In genomic region chr2:220664272-220665107, GRCh38 we compare ENCODE assay signal across 25 cellular contexts.
DNase-seq lines count a peak whose midpoint lies in the region; ATAC-seq, FAIRE-seq and TF ChIP-seq lines count a peak whose summit lies in the region.
"Had no signal": no experiment of that assay in that cellular context is flagged by ENCODE, and none has a peak within 500 bp of the region (broad histone marks: within the 10 kb centered on the region; RNA-seq: fewer than 3 reads in every experiment).

No MANE protein-coding gene starts in this region.

- H3K9me3 Mint-ChIP-seq in activated naive CD4-positive, alpha-beta T cell treated with anti-CD3 and anti-CD28 coated beads, Interleukin-2, amount 10 ng/mL, durations not matched to agents 7 days and 5 days, result no peaks in the 10 kb centered on the region
- H3K9me3 Mint-ChIP-seq: activated CD4-positive, alpha-beta memory T cell treated with anti-CD3 and anti-CD28 coated beads, Interleukin-2, amount 10 ng/mL, durations not matched to agents 7 days and 5 days; activated T-cell treated with anti-CD3 and anti-CD28 coated beads, Interleukin-2, amount 50 U/mL, for 24 hours; T-helper 1 cell treated with Interleukin-12 subunit alpha and Interleukin-12 subunit beta and Interleukin-4 antibody, amounts not matched to agents 30 μg/mL and 1 μg/mL, for 36 hours had no signal

- no peaks in the 10 kb centered on the region for H3K27me3 Mint-ChIP-seq in activated naive CD4-positive, alpha-beta T cell treated with anti-CD3 and anti-CD28 coated beads, Interleukin-2, amount 10 ng/mL, durations not matched to agents 7 days and 5 days
- H3K27me3 Mint-ChIP-seq: activated CD4-positive, alpha-beta memory T cell treated with anti-CD3 and anti-CD28 coated beads, Interleukin-2, amount 10 ng/mL, durations not matched to agents 7 days and 5 days; CD4-positive, alpha-beta memory T cell had no signal

- intact Hi-C loops in A673 (cut with micrococcal nuclease; ENCODE audit: unreplicated experiment), result loop anchor here (5.0 kb wide), 1 partner anchor 327 kb away; no protein-coding TSS in a partner anchor
- intact Hi-C loops in left ventricle myocardium superior (cut with micrococcal nuclease), result no loop called here
- intact Hi-C loops in HepG2 (cut with micrococcal nuclease; ENCODE audit: unreplicated experiment), result no loop called here

- H3K9me3 ChIP-seq in A673 (ENCODE audit: low read depth, low read length, poor library complexity, severe bottlenecking) (no peaks in the 10 kb centered on the region), HepG2 (ENCODE audit: low read length) (peaks cover 12% of the 10 kb centered on the region; the same call in 1 of the 2 replicates)
- H3K9me3 ChIP-seq: spleen, uterus had no signal

- in situ Hi-C loops in HepG2 (cut with HindIII; ENCODE audit: extremely low pct_ligation_motif_present, low pct_unique_long_range_greater_than_20kb), result no loop called here

- no peak overlapping the region for H3K27ac Mint-ChIP-seq in activated naive CD4-positive, alpha-beta T cell treated with anti-CD3 and anti-CD28 coated beads, Interleukin-2, amount 10 ng/mL, durations not matched to agents 7 days and 5 days
- H3K27ac Mint-ChIP-seq: activated CD4-positive, alpha-beta memory T cell treated with anti-CD3 and anti-CD28 coated beads, Interleukin-2, amount 10 ng/mL, durations not matched to agents 7 days and 5 days; activated T-cell treated with anti-CD3 and anti-CD28 coated beads, Interleukin-2, amount 50 U/mL, for 24 hours; endodermal cell; T-helper 1 cell treated with Interleukin-12 subunit alpha and Interleukin-12 subunit beta and Interleukin-4 antibody, amounts not matched to agents 30 μg/mL and 1 μg/mL, for 36 hours had no signal

- no peak for TF ChIP-seq EP300 in HepG2 (IDR thresholded peaks at IDR 0.05; ENCODE audit: low read depth in 2 of 2, low read length in 2 of 2)
- no peak for TF ChIP-seq EP300 in HepG2 (CRISPR knock-in tag; IDR thresholded peaks at IDR 0.05; ENCODE audit: borderline replicate concordance)

- no peaks in the 10 kb centered on the region for H3K4me1 Mint-ChIP-seq in activated naive CD4-positive, alpha-beta T cell treated with anti-CD3 and anti-CD28 coated beads, Interleukin-2, amount 10 ng/mL, durations not matched to agents 7 days and 5 days
- H3K4me1 Mint-ChIP-seq: activated CD4-positive, alpha-beta memory T cell treated with anti-CD3 and anti-CD28 coated beads, Interleukin-2, amount 10 ng/mL, durations not matched to agents 7 days and 5 days; CD4-positive, alpha-beta memory T cell had no signal

- H3K4me2 ChIP-seq in HepG2 (ENCODE audit: low read depth, low read length), result no peak overlapping the region

- H3K27ac ChIP-seq in A673 (ENCODE audit: low read depth, low read length, poor library complexity, severe bottlenecking) (no peak overlapping the region), HepG2 (ENCODE audit: extremely low read length, insufficient read depth, low read length) (no peak overlapping the region)
- H3K27ac ChIP-seq: foreskin keratinocyte, spleen, uterus, WERI-Rb-1 had no signal

- H3K27me3 ChIP-seq in A673 (replicated peaks; ENCODE audit: insufficient read depth, low read depth, low read length, poor library complexity) (no peaks in the 10 kb centered on the region), HepG2 (ENCODE audit: control insufficient read depth in 1 of 2, insufficient read depth in 2 of 2, low read length in 2 of 2) (no peaks in the 10 kb centered on the region)
- H3K27me3 ChIP-seq: foreskin keratinocyte, spleen, uterus had no signal

- H3K79me2 ChIP-seq in HepG2 (ENCODE audit: insufficient read depth, low read length), result no peaks in the 10 kb centered on the region

- no peak overlapping the region for H3K4me3 ChIP-seq in A673 (ENCODE audit: low read depth, low read length, poor library complexity, severe bottlenecking)
- H3K4me3 ChIP-seq in HepG2 (replicated peaks in 1 of 3; ENCODE audit: insufficient read depth in 1 of 3, low read depth in 2 of 3, low read length in 3 of 3), result no peak overlapping the region
- H3K4me3 ChIP-seq: spleen, uterus had no signal

- H3K36me3 ChIP-seq in A673 (ENCODE audit: insufficient read depth, low read length, poor library complexity, severe bottlenecking) (no peaks in the 10 kb centered on the region), HepG2 (replicated peaks in 1 of 2; ENCODE audit: control insufficient read depth in 1 of 2, insufficient read depth in 2 of 2, low read length in 2 of 2) (no peaks in the 10 kb centered on the region)
- H3K36me3 ChIP-seq: spleen, uterus, WERI-Rb-1 had no signal

- 4% methylated on average over 8 of the region's 8 CpGs for WGBS in HepG2 (ENCODE audit: low lambda C conversion rate)

- POLR2A ChIA-PET in A673 (lab: Charles Lee; ENCODE audit: low non-redundant PET), result no interaction called here
- POLR2A ChIA-PET in HepG2 (lab: Yijun Ruan, JAX), result no interaction called here

- TF ChIP-seq CTCF in A673 (conservative IDR thresholded peaks at IDR 0.05; ENCODE audit: low read depth, low read length) (no peak), HepG2 (CRISPR knock-in tag; IDR thresholded peaks at IDR 0.05) (no peak)

- TF ChIP-seq POLR2A in HepG2 (IDR thresholded peaks at IDR 0.05; ENCODE audit: insufficient read depth in 1 of 2, low read depth in 2 of 2, low read length in 2 of 2), result no peak

- no peaks in the 10 kb centered on the region for H4K20me1 ChIP-seq in HepG2 (ENCODE audit: insufficient read depth, low read length)

- H3K9ac ChIP-seq in HepG2 (ENCODE audit: insufficient read depth, low read depth, low read length), result no peak overlapping the region

- H3K4me1 ChIP-seq in A673 (ENCODE audit: insufficient read depth, low read length, poor library complexity, severe bottlenecking) (peaks cover 10% of the 10 kb centered on the region), HepG2 (ENCODE audit: insufficient read depth, low read length) (no peaks in the 10 kb centered on the region)
- H3K4me1 ChIP-seq: foreskin keratinocyte, spleen, uterus had no signal

- H2AFZ ChIP-seq in HepG2 (ENCODE audit: low read length), result no peak overlapping the region

- DNase-seq in A673 (ENCODE audit: low spot score) (peak; percentile 56), GM04503 (ENCODE audit: low read depth) (peak; percentile 21), dedifferentiated amniotic fluid mesenchymal stem cell (ENCODE audit: extremely low spot score) (peak; percentile 15), left ventricle myocardium superior (no peak), HepG2 (ENCODE audit: low spot score) (no peak)
- DNase-seq in stimulated activated CD4-positive, alpha-beta T cell treated with anti-CD3 and anti-CD28 coated beads, Interleukin-2, amount 100 ng/mL, for 24 hours, result no peak
- no peak for DNase-seq in activated naive CD4-positive, alpha-beta T cell treated with anti-CD3 and anti-CD28 coated beads, Interleukin-2, amount 10 ng/mL, durations not matched to agents 7 days and 5 days
- DNase-seq: ACHN; activated CD4-positive, alpha-beta memory T cell treated with anti-CD3 and anti-CD28 coated beads, Interleukin-2, amount 10 ng/mL, durations not matched to agents 7 days and 5 days; activated naive CD4-positive, alpha-beta T cell treated with Interleukin-2 at 50 U/mL for 16 hours; activated T-cell treated with anti-CD3 and anti-CD28 coated beads, Interleukin-2, amount 50 U/mL, for 24 hours; CD4-positive, alpha-beta memory T cell; endodermal cell; foreskin keratinocyte; KBM-7; MV-4-11; NCI-H526; spleen; stimulated activated CD8-positive, alpha-beta memory T cell treated with anti-CD3 and anti-CD28 coated beads, Interleukin-4, amount 100 ng/mL, for 48 hours; substantia nigra; uterus; WERI-Rb-1 had no signal

- BruUV-seq in A673 (replicated peaks; lab: Mats Ljungman, UMichigan), result no TSS peak
- BruUV-seq in HepG2 (replicated peaks; lab: Mats Ljungman, UMichigan), result no TSS peak

- FAIRE-seq in HepG2 (lab: Jason Lieb, UNC), result no peak
- FAIRE-seq: astrocyte had no signal

- TF ChIP-seq RAD21 in HepG2 (CRISPR knock-in tag; IDR thresholded peaks at IDR 0.05), result no peak

- no peaks in the 10 kb centered on the region for H3K36me3 Mint-ChIP-seq in activated naive CD4-positive, alpha-beta T cell treated with anti-CD3 and anti-CD28 coated beads, Interleukin-2, amount 10 ng/mL, durations not matched to agents 7 days and 5 days
- H3K36me3 Mint-ChIP-seq: CD4-positive, alpha-beta memory T cell had no signal

- CTCF ChIA-PET in A673 (lab: Charles Lee), result no interaction called here
- CTCF ChIA-PET in HepG2 (lab: Yijun Ruan, JAX; ENCODE audit: low intra/inter-chr PET ratio, low total read pairs), result no interaction called here
- CTCF ChIA-PET in activated naive CD4-positive, alpha-beta T cell treated with anti-CD3 and anti-CD28 coated beads, Interleukin-2, amount 10 ng/mL, durations not matched to agents 7 days and 5 days (lab: Charles Lee), result no interaction called here

- no peak overlapping the region for H3K4me3 Mint-ChIP-seq in activated naive CD4-positive, alpha-beta T cell treated with anti-CD3 and anti-CD28 coated beads, Interleukin-2, amount 10 ng/mL, durations not matched to agents 7 days and 5 days
- H3K4me3 Mint-ChIP-seq: activated CD4-positive, alpha-beta memory T cell treated with anti-CD3 and anti-CD28 coated beads, Interleukin-2, amount 10 ng/mL, durations not matched to agents 7 days and 5 days; activated T-cell treated with anti-CD3 and anti-CD28 coated beads, Interleukin-2, amount 50 U/mL, for 24 hours; CD4-positive, alpha-beta memory T cell; endodermal cell; T-helper 1 cell treated with Interleukin-12 subunit alpha and Interleukin-12 subunit beta and Interleukin-4 antibody, amounts not matched to agents 30 μg/mL and 1 μg/mL, for 36 hours had no signal

- ATAC-seq in left ventricle myocardium superior (peak; percentile 95), GM18498 (IDR thresholded peaks at IDR 0.05; ENCODE audit: unreplicated experiment) (no peak), HepG2 (no peak)
- ATAC-seq: foreskin keratinocyte had no signal

TF ChIP-seq in HepG2, 621 proteins besides CTCF, POLR2A, EP300 and RAD21:
- TF ChIP-seq REXO4 (CRISPR knock-in tag; IDR thresholded peaks at IDR 0.05; ENCODE audit: borderline replicate concordance), result no peak
- no peak for TF ChIP-seq ZNF644 (CRISPR knock-in tag; IDR thresholded peaks at IDR 0.05; ENCODE audit: low read depth)
- TF ChIP-seq MAZ (IDR thresholded peaks at IDR 0.05; ENCODE audit: borderline replicate concordance, low read depth, low read length), result no peak
- TF ChIP-seq MAZ (CRISPR knock-in tag; IDR thresholded peaks at IDR 0.05; ENCODE audit: low read depth), result no peak
- TF ChIP-seq SMAD3 (CRISPR knock-in tag; IDR thresholded peaks at IDR 0.05), result no peak

Comparison
In these comparisons a context has a peak if more than half of its experiments do, and no peak if none do; other contexts are left out.
1. DNase-seq: peak in A673 (single experiment), GM04503 (single experiment) and dedifferentiated amniotic fluid mesenchymal stem cell (single experiment); none in left ventricle myocardium superior (single experiment), HepG2 (single experiment), stimulated activated CD4-positive, alpha-beta T cell treated with anti-CD3 and anti-CD28 coated beads, Interleukin-2, amount 100 ng/mL, for 24 hours (0 of 2) and activated naive CD4-positive, alpha-beta T cell treated with anti-CD3 and anti-CD28 coated beads, Interleukin-2, amount 10 ng/mL, durations not matched to agents 7 days and 5 days (single experiment).